ENCODE assay signal across 20 cellular contexts in the genomic region with DNA sequence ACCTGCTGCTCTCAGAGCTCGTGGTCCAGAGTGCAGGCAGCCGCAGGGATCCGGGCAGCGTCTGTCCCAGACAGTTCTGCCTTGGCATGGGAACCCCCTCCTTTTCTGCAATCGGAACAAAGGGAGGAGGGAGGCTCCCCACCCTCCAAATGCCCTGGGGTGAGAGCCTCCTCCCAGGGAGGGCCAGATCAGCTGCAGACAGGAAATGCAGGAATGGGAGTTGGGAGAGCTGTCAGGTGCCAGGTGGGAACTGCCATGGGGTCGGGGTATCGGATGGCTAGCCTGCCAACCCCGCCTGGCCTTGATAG. TPM values are rescaled to one million over a fixed set of nuclear protein-coding genes. Genes with fewer than 3 reads are reported as not detected.
DNase-seq lines count a peak whose midpoint lies in the region; ATAC-seq and TF ChIP-seq lines count a peak whose summit lies in the region.
"Had no signal": no experiment of that assay in that cellular context is flagged by ENCODE, and none has a peak within 500 bp of the region (broad histone marks: within the 10 kb centered on the region; RNA-seq: fewer than 3 reads in every experiment).

A gene with protein sequence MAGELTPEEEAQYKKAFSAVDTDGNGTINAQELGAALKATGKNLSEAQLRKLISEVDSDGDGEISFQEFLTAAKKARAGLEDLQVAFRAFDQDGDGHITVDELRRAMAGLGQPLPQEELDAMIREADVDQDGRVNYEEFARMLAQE (minus strand): TSS at position 78 of the 308 bp plus-strand sequence. CDS start 132 bp downstream, outside the sequence.

- no peak within 1 kb of the TSS for H3K4me3 Mint-ChIP-seq in CD4-positive, alpha-beta memory T cell

- intact Hi-C loops in lower leg skin (cut with DNase I; ENCODE audit: low total_unique reads) (no loop called here), posterior vena cava (cut with DNase I) (no loop called here)
- intact Hi-C loops in CD4-positive, alpha-beta memory T cell (cut with micrococcal nuclease): no loop called here

- ATAC-seq in upper lobe of left lung (ENCODE audit: low FRiP score in 2 of 2) (no peak), HG03342 (IDR thresholded peaks at IDR 0.05; ENCODE audit: unreplicated experiment) (no peak)
- ATAC-seq: K562 had no signal

- peaks cover 0 to 35% (median 9%) of the 10 kb centered on the region in 4 donors for H3K4me1 ChIP-seq in upper lobe of left lung
- no peaks in the 10 kb centered on the region for H3K4me1 ChIP-seq in CD4-positive, alpha-beta memory T cell (ENCODE audit: insufficient read depth, low read length)
- H3K4me1 ChIP-seq: HAP-1 had no signal

- no peak for TF ChIP-seq EP300 in upper lobe of left lung (IDR thresholded peaks at IDR 0.05)

- H3K36me3 ChIP-seq in upper lobe of left lung: no peaks in the 10 kb centered on the region
- H3K36me3 ChIP-seq in CD4-positive, alpha-beta memory T cell (ENCODE audit: insufficient read depth, low read length): no peaks in the 10 kb centered on the region
- H3K36me3 ChIP-seq: BLaER1, HAP-1, Peyer's patch had no signal

- H3K27ac ChIP-seq in upper lobe of left lung: no peak within 1 kb of the TSS
- H3K27ac ChIP-seq in CD4-positive, alpha-beta memory T cell (ENCODE audit: low read depth, low read length): no peak within 1 kb of the TSS
- H3K27ac ChIP-seq: BLaER1, Peyer's patch, SK-N-MC had no signal

- DNase-seq in COLO668 (lab: John Stamatoyannopoulos, UW; ENCODE audit: unreplicated experiment) (peak; percentile 37), NCI-H69 (lab: John Stamatoyannopoulos, UW) (peak; percentile 70), lower leg skin (ENCODE audit: low spot score in 2 of 2) (no peak), posterior vena cava (ENCODE audit: low spot score) (peak; percentile 38), upper lobe of left lung (no peak)
- no peak for DNase-seq in stimulated activated CD4-positive, alpha-beta T cell treated with anti-CD3 and anti-CD28 coated beads, Interleukin-12 subunit alpha, Interleukin-12 subunit beta, amount 100 ng/mL, for 4 hours
- no peak for DNase-seq in CD4-positive, alpha-beta memory T cell
- DNase-seq: DMS79 treated with DMSO at 0.1 percent for 48 hours; NCI-H1105; NCI-H2081 treated with DMSO at 0.1 percent for 48 hours; NCI-H748 treated with DMSO at 0.1 percent for 48 hours; NK-92 treated with Interleukin-12 subunit alpha and Interleukin-12 subunit beta, amount 100 ng/mL, for 24 hours had no signal

- peaks cover 6 to 9% of the 10 kb centered on the region in 2 donors for H3K27me3 Mint-ChIP-seq in CD4-positive, alpha-beta memory T cell

- no peak for TF ChIP-seq CTCF in lower leg skin (IDR thresholded peaks at IDR 0.05)
- TF ChIP-seq CTCF in upper lobe of left lung (IDR thresholded peaks at IDR 0.05): no peak

- H3K27ac Mint-ChIP-seq in CD4-positive, alpha-beta memory T cell: peak within 1 kb of the TSS in 1 of 7 donors; percentile 15

- TF ChIP-seq POLR2A in lower leg skin (IDR thresholded peaks at IDR 0.05) (no peak), upper lobe of left lung (IDR thresholded peaks at IDR 0.05) (no peak)

- no peaks in the 10 kb centered on the region for H3K27me3 ChIP-seq in upper lobe of left lung
- no peaks in the 10 kb centered on the region for H3K27me3 ChIP-seq in CD4-positive, alpha-beta memory T cell (ENCODE audit: insufficient read depth, low read length)
- H3K27me3 ChIP-seq: BLaER1, Peyer's patch had no signal

- 44 to 50% methylated on average over 8 of the region's 8 CpGs for WGBS in lower leg skin, 2 donors
- 95 to 100% methylated on average over 3 to 7 of the region's 8 CpGs for WGBS in upper lobe of left lung, 2 donors

- no peaks in the 10 kb centered on the region for H3K9me3 ChIP-seq in upper lobe of left lung
- no peaks in the 10 kb centered on the region for H3K9me3 ChIP-seq in CD4-positive, alpha-beta memory T cell (ENCODE audit: control insufficient read depth in 1 of 2, low read length in 2 of 2)
- H3K9me3 ChIP-seq: BLaER1, HAP-1, Peyer's patch had no signal

- CTCF ChIA-PET in CD4-positive, alpha-beta memory T cell (lab: Charles Lee; ENCODE audit: partially characterized antibody): interaction anchor here (1.8 kb wide), 1 partner anchor 123 kb away, joined by 5 read pairs; no protein-coding TSS in a partner anchor

- H3K9me3 Mint-ChIP-seq in CD4-positive, alpha-beta memory T cell: no peaks in the 10 kb centered on the region

- POLR2A ChIA-PET in CD4-positive, alpha-beta memory T cell (lab: Charles Lee; ENCODE audit: partially characterized antibody): no interaction called here

- H3K36me3 Mint-ChIP-seq in CD4-positive, alpha-beta memory T cell: no peaks in the 10 kb centered on the region

- H3K4me1 Mint-ChIP-seq in CD4-positive, alpha-beta memory T cell: no peaks in the 10 kb centered on the region

- H3K4me3 ChIP-seq in lower leg skin (ENCODE audit: low read depth, poor library complexity, severe bottlenecking) (peak within 1 kb of the TSS; percentile 8), upper lobe of left lung (no peak within 1 kb of the TSS)
- no peak within 1 kb of the TSS for H3K4me3 ChIP-seq in CD4-positive, alpha-beta memory T cell (ENCODE audit: low read length in 2 of 2)
- H3K4me3 ChIP-seq: BLaER1, HAP-1, K562, Peyer's patch, SK-N-MC had no signal

RNA-seq across cellular contexts. Expression of the gene that starts here (rescaled TPM):
- total RNA-seq in lower leg skin: 1,000 to 10,000 TPM; 5,202 to 6,742 (median 5,683) TPM
- not detected for total RNA-seq in posterior vena cava
- total RNA-seq in upper lobe of left lung: not detected
- total RNA-seq in CD4-positive, alpha-beta memory T cell: not detected
- not detected for polyA plus RNA-seq in CD4-positive, alpha-beta memory T cell
- total RNA-seq: A673, K562, NCI-H460, Peyer's patch had no signal
- polyA plus RNA-seq: K562 had no signal

Comparison
In these comparisons a context has a peak if more than half of its experiments do, and no peak if none do; other contexts are left out.
1. RNA of the gene that starts here (total RNA-seq): 5,202 to 6,742 TPM in lower leg skin; not detected in posterior vena cava, not detected in upper lobe of left lung and not detected in CD4-positive, alpha-beta memory T cell; every median in the first group is over 1,000 times any median in the second.
2. Peak in DNase-seq in posterior vena cava; RNA of the gene not detected or under 1 TPM.
3. DNase-seq: peak in COLO668 (single experiment) and NCI-H69 (single experiment); none in lower leg skin (0 of 2), stimulated activated CD4-positive, alpha-beta T cell treated with anti-CD3 and anti-CD28 coated beads, Interleukin-12 subunit alpha, Interleukin-12 subunit beta, amount 100 ng/mL, for 4 hours (single experiment), upper lobe of left lung (0 of 2) and CD4-positive, alpha-beta memory T cell (0 of 5).